Comparison of ENCODE assay signal across 8 cellular contexts in genomic region chr7:2241580-2242540, GRCh38. TPM values are rescaled to one million over a fixed set of nuclear protein-coding genes. Genes with fewer than 3 reads are reported as not detected.
DNase-seq lines count a peak whose midpoint lies in the region; ATAC-seq, FAIRE-seq and TF ChIP-seq lines count a peak whose summit lies in the region.

MRM2 (minus strand) TSS chr7:2242205; CDS start chr7:2242169, 36 bp downstream.
NUDT1 (plus strand) TSS chr7:2242226; CDS start chr7:2244575, 2,349 bp downstream.

- no peak within 1 kb of the TSS for H4K8ac ChIP-seq in neuronal stem cell (ENCODE audit: low read depth, low read length)

- DNase-seq in DMS53 (lab: John Stamatoyannopoulos, UW) (peak; percentile 91), SJSA1 (ENCODE audit: low read depth in 1 of 2, low spot score in 2 of 2) (peak; percentile 79 to 84), frontal cortex (ENCODE audit: low spot score in 2 of 2) (peak; percentile 89 to 93), neuronal stem cell (ENCODE audit: low spot score) (peak; percentile 86), stromal cell of bone marrow (ENCODE audit: low read depth) (peak; percentile 51)
- DNase-seq in activated naive CD4-positive, alpha-beta T cell (lab: John Stamatoyannopoulos, UW) = peak; percentile 18 to 54 (median 24)

- no peak within 1 kb of the TSS for H3K4ac ChIP-seq in neuronal stem cell (ENCODE audit: low read length)

- peak within 1 kb of the TSS; percentile 92 for H3K23ac ChIP-seq in neuronal stem cell (ENCODE audit: low read depth, low read length, poor library complexity)

- WGBS in neuronal stem cell (ENCODE audit: extremely low coverage in 2 of 2, insufficient read length in 2 of 2, insufficient replicate concordance in 1 of 2), 2 donors = no CpG with 5 or more reads among the region's 81 CpGs

- TF ChIP-seq CTCF in KMS-11 (conservative IDR thresholded peaks at IDR 0.05; ENCODE audit: low read depth, low read length) = no peak

- H3K9me3 ChIP-seq in SJSA1 (replicated peaks) (no peaks in the 10 kb centered on the region), neuronal stem cell (replicated peaks in 1 of 2; ENCODE audit: control insufficient read depth in 2 of 2, insufficient read depth in 1 of 2, low read depth in 1 of 2, low read length in 2 of 2) (no peaks in the 10 kb centered on the region)

- H3K79me1 ChIP-seq in neuronal stem cell (ENCODE audit: low read depth, low read length) = peaks cover 11% of the 10 kb centered on the region

- no peak within 1 kb of the TSS for H2BK15ac ChIP-seq in neuronal stem cell (ENCODE audit: low read length)

- peak within 1 kb of the TSS; percentile 90 for H2AFZ ChIP-seq in KMS-11 (ENCODE audit: low read depth)
- peak within 1 kb of the TSS; percentile 99 for H2AFZ ChIP-seq in neuronal stem cell (ENCODE audit: low read length)

- H3K4me2 ChIP-seq in KMS-11 (peak within 1 kb of the TSS; percentile 84), neuronal stem cell (ENCODE audit: insufficient read depth, low read length, poor library complexity, severe bottlenecking) (peak within 1 kb of the TSS; percentile 92)

- no peaks in the 10 kb centered on the region for H4K20me1 ChIP-seq in KMS-11 (ENCODE audit: insufficient read depth)

- H2AK5ac ChIP-seq in neuronal stem cell (ENCODE audit: low read depth, low read length) = peak within 1 kb of the TSS; percentile 92

- H4K91ac ChIP-seq in neuronal stem cell (ENCODE audit: low read depth, low read length, poor library complexity) = no peak within 1 kb of the TSS

- peak within 1 kb of the TSS; percentile 93 for H2BK5ac ChIP-seq in neuronal stem cell (ENCODE audit: low read length)

- peak within 1 kb of the TSS; percentile 87 for H3K9ac ChIP-seq in KMS-11
- peak within 1 kb of the TSS; percentile 92 for H3K9ac ChIP-seq in neuronal stem cell (ENCODE audit: low read depth, low read length, poor library complexity)

- H3K4me3 ChIP-seq in KMS-11 (IDR thresholded peaks at IDR 0.05; ENCODE audit: insufficient read depth, low read depth, low read length) (peak within 1 kb of the TSS; percentile 41), SJSA1 (peak within 1 kb of the TSS; percentile 92), neuronal stem cell (ENCODE audit: low read length in 2 of 2) (peak within 1 kb of the TSS; percentile 88 to 98)

- no peak within 1 kb of the TSS for H2BK12ac ChIP-seq in neuronal stem cell (ENCODE audit: low read length)

- peaks cover 27% of the 10 kb centered on the region for H3K79me2 ChIP-seq in KMS-11 (ENCODE audit: insufficient read depth, low read depth)

- H3K36me3 ChIP-seq in KMS-11 (ENCODE audit: insufficient read depth) (peaks cover 3% of the 10 kb centered on the region; the same call in 1 of the 2 replicates), SJSA1 (peaks cover 39% of the 10 kb centered on the region), neuronal stem cell (replicated peaks in 1 of 2; ENCODE audit: control insufficient read depth in 2 of 2, insufficient read depth in 2 of 2, low read length in 2 of 2) (peaks cover 24 to 47% of the 10 kb centered on the region in 2 donors)

- peak within 1 kb of the TSS; percentile 97 for H3K14ac ChIP-seq in neuronal stem cell (ENCODE audit: low read length)

- FAIRE-seq in frontal cortex (lab: Jason Lieb, UNC) = no peak

- H3K27me3 ChIP-seq in KMS-11 (ENCODE audit: insufficient read depth, low read depth) (no peaks in the 10 kb centered on the region), SJSA1 (replicated peaks) (no peaks in the 10 kb centered on the region), neuronal stem cell (ENCODE audit: control insufficient read depth in 3 of 3, insufficient read depth in 3 of 3, low read depth in 1 of 3, low read length in 3 of 3) (no peaks in the 10 kb centered on the region)

- H3K4me1 ChIP-seq in KMS-11 (ENCODE audit: low read depth, poor library complexity, severe bottlenecking) (peaks cover 21% of the 10 kb centered on the region), SJSA1 (replicated peaks) (peaks cover 17% of the 10 kb centered on the region), neuronal stem cell (ENCODE audit: control insufficient read depth in 2 of 2, insufficient read depth in 1 of 2, low read depth in 1 of 2, low read length in 2 of 2) (peaks cover 0 to 5% of the 10 kb centered on the region in 2 donors)

- ATAC-seq in GM21529 (IDR thresholded peaks at IDR 0.05; ENCODE audit: unreplicated experiment) = peak; percentile 60

- H3K27ac ChIP-seq in KMS-11 (peak within 1 kb of the TSS; percentile 42), SJSA1 (peak within 1 kb of the TSS; percentile 41), neuronal stem cell (replicated peaks; ENCODE audit: low read length) (no peak within 1 kb of the TSS)

- H3K18ac ChIP-seq in neuronal stem cell (ENCODE audit: low read length) = peak within 1 kb of the TSS; percentile 97

- no peak within 1 kb of the TSS for H2BK120ac ChIP-seq in neuronal stem cell (ENCODE audit: low read depth, low read length)

RNA-seq across cellular contexts. Expression of gene MRM2, which starts in this region (rescaled TPM):
- 25.0 and 31.6 TPM in 2 replicates for total RNA-seq in SJSA1 (2014; rRNA removed; shearing (Covaris generic))
- total RNA-seq in frontal cortex = 15.9 TPM
- polyA plus RNA-seq in neuronal stem cell (2013, experiment 1 of 2) = 21.4 TPM
- polyA plus RNA-seq in neuronal stem cell (2013, experiment 2 of 2) = 21.4 TPM

RNA-seq across cellular contexts. Expression of gene NUDT1, which starts in this region (rescaled TPM):
- 50.7 and 86.5 TPM in 2 replicates for total RNA-seq in SJSA1 (2014; rRNA removed; shearing (Covaris generic))
- 15.5 TPM for total RNA-seq in frontal cortex
- polyA plus RNA-seq in neuronal stem cell (2013, experiment 1 of 2) = 46.7 TPM
- 46.4 TPM for polyA plus RNA-seq in neuronal stem cell (2013, experiment 2 of 2)

Comparison
In these comparisons a context has a peak if more than half of its experiments do, and no peak if none do; other contexts are left out.
1. DNase-seq: peak in every context shown above with its lines; median percentile 91 in DMS53; 91 in frontal cortex; 86 in neuronal stem cell; 82 in SJSA1; 51 in stromal cell of bone marrow; 24 in activated naive CD4-positive, alpha-beta T cell.
2. H3K4me3 ChIP-seq: peak in every context shown above with its lines; median percentile 93 in neuronal stem cell; 92 in SJSA1; 41 in KMS-11.